ENCODE assay signal across 37 cellular contexts in genomic region chr3:129540776-129541516, GRCh38. TPM values are rescaled to one million over a fixed set of nuclear protein-coding genes. Genes with fewer than 3 reads are reported as not detected.
"Had no signal": no experiment of that assay in that cellular context is flagged by ENCODE, and none has a peak within 500 bp of the region (broad histone marks: within the 10 kb centered on the region; RNA-seq: fewer than 3 reads in every experiment).

No MANE protein-coding gene starts in this region.

- H3K9me3 Mint-ChIP-seq: activated CD4-positive, alpha-beta memory T cell treated with anti-CD3 and anti-CD28 coated beads for 36 hours; activated CD4-positive, alpha-beta T cell treated with anti-CD3 and anti-CD28 coated beads, Interleukin-2, amount 10 ng/mL, durations not matched to agents 24 days and 14 days; effector memory CD8-positive, alpha-beta T cell had no signal

- H3K9me3 ChIP-seq: body of pancreas, esophagus squamous epithelium, gastroesophageal sphincter had no signal

- H3K4me3 Mint-ChIP-seq: activated CD4-positive, alpha-beta memory T cell treated with anti-CD3 and anti-CD28 coated beads for 36 hours; activated CD4-positive, alpha-beta T cell treated with anti-CD3 and anti-CD28 coated beads for 36 hours; activated CD4-positive, alpha-beta T cell treated with anti-CD3 and anti-CD28 coated beads, Interleukin-2, amount 10 ng/mL, durations not matched to agents 24 days and 14 days; activated CD8-positive, alpha-beta memory T cell treated with anti-CD3 and anti-CD28 coated beads, Interleukin-2, amount 10 ng/mL, durations not matched to agents 7 days and 5 days; activated CD8-positive, alpha-beta T cell treated with anti-CD3 and anti-CD28 coated beads, Interleukin-2, amount 10 ng/mL, durations not matched to agents 7 days and 5 days; activated naive CD8-positive, alpha-beta T cell; activated T-cell treated with anti-CD3 and anti-CD28 coated beads, Interleukin-2, amount 50 U/mL, for 72 hours; effector memory CD8-positive, alpha-beta T cell had no signal

- H3K27ac ChIP-seq: body of pancreas, epithelial cell of prostate, esophagus squamous epithelium, gastroesophageal sphincter had no signal

- H3K36me3 ChIP-seq: esophagus squamous epithelium, gastroesophageal sphincter had no signal

- H3K4me1 ChIP-seq: body of pancreas, esophagus squamous epithelium, gastroesophageal sphincter had no signal

- H3K27me3 Mint-ChIP-seq: activated CD4-positive, alpha-beta memory T cell treated with anti-CD3 and anti-CD28 coated beads for 36 hours; activated CD4-positive, alpha-beta T cell treated with anti-CD3 and anti-CD28 coated beads for 36 hours; activated naive CD8-positive, alpha-beta T cell had no signal

- H3K27ac Mint-ChIP-seq: activated CD4-positive, alpha-beta memory T cell treated with anti-CD3 and anti-CD28 coated beads for 36 hours; activated CD4-positive, alpha-beta T cell treated with anti-CD3 and anti-CD28 coated beads for 36 hours; activated CD4-positive, alpha-beta T cell treated with anti-CD3 and anti-CD28 coated beads, Interleukin-2, amount 10 ng/mL, durations not matched to agents 24 days and 14 days; activated CD8-positive, alpha-beta memory T cell treated with anti-CD3 and anti-CD28 coated beads, Interleukin-2, amount 10 ng/mL, durations not matched to agents 7 days and 5 days; activated CD8-positive, alpha-beta T cell treated with anti-CD3 and anti-CD28 coated beads, Interleukin-2, amount 10 ng/mL, durations not matched to agents 7 days and 5 days; activated naive CD8-positive, alpha-beta T cell; activated T-cell treated with anti-CD3 and anti-CD28 coated beads, Interleukin-2, amount 50 U/mL, for 72 hours had no signal

- H3K4me3 ChIP-seq: body of pancreas, esophagus squamous epithelium, gastroesophageal sphincter had no signal

- FAIRE-seq: colon, endothelial cell of umbilical vein had no signal

- H3K27me3 ChIP-seq: body of pancreas, gastroesophageal sphincter had no signal

- H3K4me1 Mint-ChIP-seq: activated CD4-positive, alpha-beta T cell treated with anti-CD3 and anti-CD28 coated beads for 36 hours; activated CD4-positive, alpha-beta T cell treated with anti-CD3 and anti-CD28 coated beads, Interleukin-2, amount 10 ng/mL, durations not matched to agents 24 days and 14 days; activated CD8-positive, alpha-beta memory T cell treated with anti-CD3 and anti-CD28 coated beads, Interleukin-2, amount 10 ng/mL, durations not matched to agents 7 days and 5 days had no signal

- DNase-seq: activated CD4-positive, alpha-beta memory T cell treated with anti-CD3 and anti-CD28 coated beads for 36 hours; activated CD4-positive, alpha-beta T cell treated with anti-CD3 and anti-CD28 coated beads for 36 hours; activated CD4-positive, alpha-beta T cell treated with anti-CD3 and anti-CD28 coated beads, Interleukin-2, amount 10 ng/mL, durations not matched to agents 24 days and 14 days; activated CD4-positive, CD25-positive, alpha-beta regulatory T cell; activated CD4-positive, CD25-positive, alpha-beta regulatory T cell treated with anti-CD3 and anti-CD28 coated beads, Interleukin-2, amount 50 U/mL, for 72 hours; activated CD8-positive, alpha-beta memory T cell treated with anti-CD3 and anti-CD28 coated beads, Interleukin-2, amount 10 ng/mL, durations not matched to agents 7 days and 5 days; activated CD8-positive, alpha-beta memory T cell treated with anti-CD3 and anti-CD28 coated beads, Interleukin-2, amount 50 U/mL, for 4 hours; activated CD8-positive, alpha-beta T cell treated with anti-CD3 and anti-CD28 coated beads, Interleukin-2, amount 10 ng/mL, durations not matched to agents 7 days and 5 days; activated gamma-delta T cell; activated naive CD4-positive, alpha-beta T cell; activated naive CD4-positive, alpha-beta T cell treated with anti-CD3 and anti-CD28 coated beads, Interleukin-2, amount 50 U/mL, for 16 hours; activated T-cell treated with anti-CD3 and anti-CD28 coated beads, Interleukin-2, amount 50 U/mL, for 1 hour; activated T-cell treated with anti-CD3 and anti-CD28 coated beads, Interleukin-2, amount 50 U/mL, for 72 hours; amygdala; aorta; body of pancreas; caudate nucleus; cortex of kidney; dermis blood vessel endothelial cell; effector CD4-positive, alpha-beta T cell; effector memory CD8-positive, alpha-beta T cell; esophagus squamous epithelium; foreskin melanocyte; T-helper 2 cell had no signal

- ATAC-seq: activated CD4-positive, alpha-beta T cell treated with anti-CD3 and anti-CD28 coated beads for 36 hours; activated CD8-positive, alpha-beta memory T cell treated with anti-CD3 and anti-CD28 coated beads, Interleukin-2, amount 10 ng/mL, durations not matched to agents 7 days and 5 days; activated CD8-positive, alpha-beta T cell treated with anti-CD3 and anti-CD28 coated beads, Interleukin-2, amount 10 ng/mL, durations not matched to agents 7 days and 5 days; activated T-cell treated with anti-CD3 and anti-CD28 coated beads, Interleukin-2, amount 50 U/mL, for 72 hours; body of pancreas; effector memory CD8-positive, alpha-beta T cell; gastroesophageal sphincter had no signal

- H3K36me3 Mint-ChIP-seq: activated CD4-positive, alpha-beta memory T cell treated with anti-CD3 and anti-CD28 coated beads for 36 hours; activated CD8-positive, alpha-beta memory T cell treated with anti-CD3 and anti-CD28 coated beads, Interleukin-2, amount 10 ng/mL, durations not matched to agents 7 days and 5 days; activated naive CD8-positive, alpha-beta T cell had no signal

RNA-seq across cellular contexts. Expression of gene H1-8, which starts 2.0 kb away (rescaled TPM):
- total RNA-seq: activated CD4-positive, alpha-beta memory T cell treated with anti-CD3 and anti-CD28 coated beads for 36 hours; activated CD4-positive, alpha-beta T cell treated with anti-CD3 and anti-CD28 coated beads for 36 hours; activated CD4-positive, alpha-beta T cell treated with anti-CD3 and anti-CD28 coated beads, Interleukin-2, amount 10 ng/mL, durations not matched to agents 24 days and 14 days; activated CD8-positive, alpha-beta memory T cell treated with anti-CD3 and anti-CD28 coated beads for 36 hours; activated CD8-positive, alpha-beta memory T cell treated with anti-CD3 and anti-CD28 coated beads, Interleukin-2, amount 10 ng/mL, durations not matched to agents 7 days and 5 days; activated CD8-positive, alpha-beta T cell treated with anti-CD3 and anti-CD28 coated beads, Interleukin-2, amount 10 ng/mL, durations not matched to agents 7 days and 5 days; activated T-cell treated with anti-CD3 and anti-CD28 coated beads, Interleukin-2, amount 50 U/mL, for 72 hours; aorta; body of pancreas; chondrocyte; dermis blood vessel endothelial cell; endothelial cell of umbilical vein; esophagus squamous epithelium; fibroblast of lung; fibroblast of villous mesenchyme; gastroesophageal sphincter; glomerular endothelial cell; T-helper 1 cell treated with Interleukin-12 subunit alpha and Interleukin-12 subunit beta and Interleukin-4 antibody, amounts not matched to agents 30 ng/mL and 1 ng/mL, for 36 hours had no signal
- polyA plus RNA-seq: adipose tissue, aorta, endothelial cell of umbilical vein, esophagus, fibroblast of lung had no signal

RNA-seq across cellular contexts. Expression of gene RHO, which starts 12.5 kb away (rescaled TPM):
- total RNA-seq: activated CD4-positive, alpha-beta memory T cell treated with anti-CD3 and anti-CD28 coated beads for 36 hours; activated CD4-positive, alpha-beta T cell treated with anti-CD3 and anti-CD28 coated beads for 36 hours; activated CD4-positive, alpha-beta T cell treated with anti-CD3 and anti-CD28 coated beads, Interleukin-2, amount 10 ng/mL, durations not matched to agents 24 days and 14 days; activated CD8-positive, alpha-beta memory T cell treated with anti-CD3 and anti-CD28 coated beads for 36 hours; activated CD8-positive, alpha-beta memory T cell treated with anti-CD3 and anti-CD28 coated beads, Interleukin-2, amount 10 ng/mL, durations not matched to agents 7 days and 5 days; activated CD8-positive, alpha-beta T cell treated with anti-CD3 and anti-CD28 coated beads, Interleukin-2, amount 10 ng/mL, durations not matched to agents 7 days and 5 days; activated T-cell treated with anti-CD3 and anti-CD28 coated beads, Interleukin-2, amount 50 U/mL, for 72 hours; body of pancreas; chondrocyte; dermis blood vessel endothelial cell; endothelial cell of umbilical vein; esophagus squamous epithelium; fibroblast of lung; fibroblast of villous mesenchyme; gastroesophageal sphincter; glomerular endothelial cell; T-helper 1 cell treated with Interleukin-12 subunit alpha and Interleukin-12 subunit beta and Interleukin-4 antibody, amounts not matched to agents 30 ng/mL and 1 ng/mL, for 36 hours had no signal
- polyA plus RNA-seq: adipose tissue, aorta, endothelial cell of umbilical vein, esophagus, fibroblast of lung had no signal
